ENCODE assay signal across 13 cellular contexts in genomic region chr1:7267493-7267892, GRCh38.
DNase-seq lines count a peak whose midpoint lies in the region; ATAC-seq, FAIRE-seq and TF ChIP-seq lines count a peak whose summit lies in the region.
"Had no signal": no experiment of that assay in that cellular context is flagged by ENCODE, and none has a peak within 500 bp of the region (broad histone marks: within the 10 kb centered on the region; RNA-seq: fewer than 3 reads in every experiment).

No MANE protein-coding gene starts in this region.

- H3K27me3 Mint-ChIP-seq in MCF 10A (ENCODE audit: insufficient read depth, unreplicated experiment) = no peaks in the 10 kb centered on the region

- DNase-seq in MCF 10A (ENCODE audit: unreplicated experiment) = no peak
- no peak for DNase-seq in breast epithelium (ENCODE audit: low spot score in 2 of 2)
- DNase-seq in T1000 (lab: John Stamatoyannopoulos, UW) = peak; percentile 40
- DNase-seq in glomerular visceral epithelial cell (ENCODE audit: extremely low spot score) = peak; percentile 65
- DNase-seq in vagina (ENCODE audit: extremely low spot score in 2 of 2) = peak; percentile 25 to 72
- DNase-seq in kidney = no peak
- DNase-seq in NCI-H748 treated with DMSO at 0.1 percent for 48 hours (lab: John Stamatoyannopoulos, UW) = no peak
- DNase-seq: activated naive CD4-positive, alpha-beta T cell treated with anti-CD3 and anti-CD28 coated beads for 36 hours; NCI-H1417 treated with DMSO at 0.1 percent for 48 hours; NCI-H524 treated with DMSO at 0.1 percent for 48 hours; stimulated activated CD4-positive, alpha-beta T cell treated with anti-CD3 and anti-CD28 coated beads, Interleukin-12 subunit alpha, Interleukin-12 subunit beta, amount 100 ng/mL, for 4 hours had no signal

- H3K27ac Mint-ChIP-seq in MCF 10A (ENCODE audit: low read depth, unreplicated experiment) = peak overlapping the region; percentile 85
- H3K27ac Mint-ChIP-seq: activated naive CD4-positive, alpha-beta T cell treated with anti-CD3 and anti-CD28 coated beads for 36 hours had no signal

- H3K9me3 ChIP-seq in breast epithelium = peaks cover 0 to 17% of the 10 kb centered on the region in 2 donors
- H3K9me3 ChIP-seq in vagina = no peaks in the 10 kb centered on the region
- peaks cover 0 to 9% of the 10 kb centered on the region in 2 donors for H3K9me3 ChIP-seq in kidney (ENCODE audit: control insufficient read depth in 1 of 2, low read length in 2 of 2)

- POLR2A ChIA-PET in MCF 10A (lab: Yijun Ruan, JAX) = interaction anchor here (1.0 kb wide), 1 partner anchor 33 kb away, joined by 3 read pairs; no protein-coding TSS in a partner anchor

- no peak for ATAC-seq in GM18505 (IDR thresholded peaks at IDR 0.05; ENCODE audit: unreplicated experiment)

- H3K27me3 ChIP-seq in breast epithelium (no peaks in the 10 kb centered on the region), vagina (no peaks in the 10 kb centered on the region)

- H3K36me3 ChIP-seq in breast epithelium = no peaks in the 10 kb centered on the region
- no peaks in the 10 kb centered on the region for H3K36me3 ChIP-seq in vagina
- no peaks in the 10 kb centered on the region for H3K36me3 ChIP-seq in kidney (ENCODE audit: control insufficient read depth in 1 of 2, insufficient read depth in 2 of 2, low read length in 2 of 2)
- H3K36me3 ChIP-seq: thoracic aorta had no signal

- no peaks in the 10 kb centered on the region for H3K36me3 Mint-ChIP-seq in MCF 10A (ENCODE audit: insufficient read depth, unreplicated experiment)

- intact Hi-C loops in MCF 10A (cut with micrococcal nuclease) (loop anchor here (5.0 kb wide), 1 partner anchor 135 kb away; no protein-coding TSS in a partner anchor), breast epithelium (cut with DNase I; ENCODE audit: low total_unique reads) (no loop called here), vagina (cut with DNase I) (no loop called here), kidney (cut with DNase I) (no loop called here)

- no peak overlapping the region for H3K4me3 Mint-ChIP-seq in MCF 10A (ENCODE audit: unreplicated experiment)
- H3K4me3 Mint-ChIP-seq: activated naive CD4-positive, alpha-beta T cell treated with anti-CD3 and anti-CD28 coated beads for 36 hours had no signal

- TF ChIP-seq CTCF in MCF 10A (IDR thresholded peaks at IDR 0.05; ENCODE audit: unreplicated experiment) = no peak
- no peak for TF ChIP-seq CTCF in breast epithelium (IDR thresholded peaks at IDR 0.05)
- no peak for TF ChIP-seq CTCF in vagina (IDR thresholded peaks at IDR 0.05)
- TF ChIP-seq CTCF in kidney (IDR thresholded peaks at IDR 0.05; ENCODE audit: borderline replicate concordance, extremely low read depth, insufficient read depth) = no peak

- H3K27ac ChIP-seq in breast epithelium (no peak overlapping the region), vagina (no peak overlapping the region), kidney (ENCODE audit: low read depth in 2 of 2, low read length in 2 of 2) (no peak overlapping the region)
- H3K27ac ChIP-seq: thoracic aorta had no signal

- H3K9me3 Mint-ChIP-seq in MCF 10A (ENCODE audit: unreplicated experiment) = peaks cover 27% of the 10 kb centered on the region

- H3K4me3 ChIP-seq in breast epithelium = no peak overlapping the region
- H3K4me3 ChIP-seq in vagina = no peak overlapping the region
- H3K4me3 ChIP-seq in kidney (ENCODE audit: low read length in 2 of 2) = no peak overlapping the region
- H3K4me3 ChIP-seq: thoracic aorta had no signal

- H3K9ac ChIP-seq in kidney (ENCODE audit: low read length in 2 of 2) = no peak overlapping the region

- FAIRE-seq in kidney (lab: Jason Lieb, UNC) = no peak

- H3K4me1 ChIP-seq in breast epithelium (no peaks in the 10 kb centered on the region), vagina (no peaks in the 10 kb centered on the region), kidney (ENCODE audit: control insufficient read depth in 1 of 2, insufficient read depth in 1 of 2, low read depth in 1 of 2, low read length in 2 of 2) (peaks cover 5 to 7% of the 10 kb centered on the region in 2 donors)

- CTCF ChIA-PET in MCF 10A (lab: Yijun Ruan, JAX) = no interaction called here

- BruUV-seq in MCF 10A (replicated peaks; lab: Mats Ljungman, UMichigan) = no TSS peak

- peaks cover 41% of the 10 kb centered on the region for H3K4me1 Mint-ChIP-seq in MCF 10A (ENCODE audit: insufficient read depth, unreplicated experiment)

- no peak for TF ChIP-seq POLR2A in breast epithelium (IDR thresholded peaks at IDR 0.05)
- TF ChIP-seq POLR2A in vagina (IDR thresholded peaks at IDR 0.05) = no peak
- TF ChIP-seq POLR2A in GM18505 (IDR thresholded peaks at IDR 0.05; ENCODE audit: borderline replicate concordance, extremely low read depth, insufficient read depth, insufficient read length) = no peak

Comparison
In these comparisons a context has a peak if more than half of its experiments do, and no peak if none do; other contexts are left out.
1. DNase-seq: peak in T1000 (single experiment), glomerular visceral epithelial cell (single experiment) and vagina (2 of 2); none in MCF 10A (single experiment), breast epithelium (0 of 2), kidney (single experiment) and NCI-H748 treated with DMSO at 0.1 percent for 48 hours (single experiment).